ENCODE assay signal across 15 cellular contexts in the genomic region with DNA sequence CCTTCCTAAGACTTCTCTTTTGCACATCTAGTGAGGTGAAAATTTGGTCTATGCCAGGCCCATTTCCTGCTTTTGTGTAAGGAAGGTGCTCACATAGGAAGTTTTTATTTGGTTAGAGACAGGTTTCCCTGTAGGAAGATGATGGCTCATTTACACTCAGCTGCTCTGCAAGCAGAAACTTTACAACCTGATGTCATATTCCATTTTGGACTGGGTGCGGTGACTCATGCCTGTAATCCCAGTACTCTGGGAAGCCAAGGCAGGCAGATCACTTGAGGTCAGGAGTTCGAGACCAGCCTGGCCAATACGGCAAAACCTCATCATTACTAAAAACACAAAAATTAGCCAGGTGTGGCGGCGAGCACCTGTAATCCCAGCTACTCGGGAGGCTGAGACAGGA. TPM values are rescaled to one million over a fixed set of nuclear protein-coding genes. Genes with fewer than 3 reads are reported as not detected.
A peak's percentile ranks its signal among the peaks of the same experiment; 100 is the strongest.
DNase-seq lines count a peak whose midpoint lies in the region; ATAC-seq, FAIRE-seq and TF ChIP-seq lines count a peak whose summit lies in the region.
"Had no signal": no experiment of that assay in that cellular context is flagged by ENCODE, and none has a peak within 500 bp of the region (broad histone marks: within the 10 kb centered on the region; RNA-seq: fewer than 3 reads in every experiment).

No MANE protein-coding gene starts in this region.

- peaks cover 47% of the 10 kb centered on the region for H3K4me1 Mint-ChIP-seq in activated CD8-positive, alpha-beta T cell treated with anti-CD3 and anti-CD28 coated beads for 36 hours (ENCODE audit: low read depth)
- peaks cover 25% of the 10 kb centered on the region for H3K4me1 Mint-ChIP-seq in activated CD8-positive, alpha-beta memory T cell treated with anti-CD3 and anti-CD28 coated beads, Interleukin-2, amount 10 ng/mL, durations not matched to agents 7 days and 5 days

- no peak for ATAC-seq in activated CD8-positive, alpha-beta T cell treated with anti-CD3 and anti-CD28 coated beads for 36 hours
- no peak for ATAC-seq in HG02798 (IDR thresholded peaks at IDR 0.05; ENCODE audit: poor library complexity, unreplicated experiment)
- ATAC-seq in activated CD8-positive, alpha-beta memory T cell treated with anti-CD3 and anti-CD28 coated beads, Interleukin-2, amount 10 ng/mL, durations not matched to agents 7 days and 5 days = no peak

- DNase-seq in A172 (ENCODE audit: low spot score) (peak; percentile 24), H54 (ENCODE audit: insufficient read length, low spot score) (no peak), iris pigment epithelial cell (ENCODE audit: low read depth) (peak; percentile 31), germinal center (ENCODE audit: low spot score) (no peak), D341Med (ENCODE audit: low spot score) (no peak)
- DNase-seq in activated CD8-positive, alpha-beta T cell treated with anti-CD3 and anti-CD28 coated beads for 36 hours = no peak
- DNase-seq in activated CD8-positive, alpha-beta memory T cell treated with anti-CD3 and anti-CD28 coated beads, Interleukin-2, amount 10 ng/mL, durations not matched to agents 7 days and 5 days = no peak
- DNase-seq: activated CD4-positive, alpha-beta memory T cell treated with anti-CD3 and anti-CD28 coated beads, Interleukin-2, amount 10 ng/mL, durations not matched to agents 7 days and 5 days; AML-193; H9; NCI-H1105; NCI-H524; stimulated activated CD4-positive, alpha-beta T cell treated with anti-CD3 and anti-CD28 coated beads, Interleukin-2, amount 100 ng/mL, for 48 hours had no signal

- no peak overlapping the region for H3K4me3 Mint-ChIP-seq in activated CD8-positive, alpha-beta T cell treated with anti-CD3 and anti-CD28 coated beads for 36 hours
- no peak overlapping the region for H3K4me3 Mint-ChIP-seq in activated CD8-positive, alpha-beta memory T cell treated with anti-CD3 and anti-CD28 coated beads, Interleukin-2, amount 10 ng/mL, durations not matched to agents 7 days and 5 days
- H3K4me3 Mint-ChIP-seq: activated CD4-positive, alpha-beta memory T cell treated with anti-CD3 and anti-CD28 coated beads, Interleukin-2, amount 10 ng/mL, durations not matched to agents 7 days and 5 days; central memory CD8-positive, alpha-beta T cell; H9 had no signal

- intact Hi-C loops in activated CD8-positive, alpha-beta T cell treated with anti-CD3 and anti-CD28 coated beads for 36 hours (cut with micrococcal nuclease) = no loop called here

- no peaks in the 10 kb centered on the region for H3K27me3 Mint-ChIP-seq in activated CD8-positive, alpha-beta T cell treated with anti-CD3 and anti-CD28 coated beads for 36 hours
- no peaks in the 10 kb centered on the region for H3K27me3 Mint-ChIP-seq in activated CD8-positive, alpha-beta memory T cell treated with anti-CD3 and anti-CD28 coated beads, Interleukin-2, amount 10 ng/mL, durations not matched to agents 7 days and 5 days
- H3K27me3 Mint-ChIP-seq: activated CD4-positive, alpha-beta memory T cell treated with anti-CD3 and anti-CD28 coated beads, Interleukin-2, amount 10 ng/mL, durations not matched to agents 7 days and 5 days; central memory CD8-positive, alpha-beta T cell had no signal

- CTCF ChIA-PET in activated CD8-positive, alpha-beta T cell treated with anti-CD3 and anti-CD28 coated beads for 36 hours (lab: Charles Lee) = interaction anchor here (1.3 to 6.2 kb wide), 5 partner anchors 9 to 313 kb away, joined by 3 to 83 read pairs (median 4); partner anchors contain the start of gene CASP10
- CTCF ChIA-PET in activated CD8-positive, alpha-beta memory T cell treated with anti-CD3 and anti-CD28 coated beads, Interleukin-2, amount 10 ng/mL, durations not matched to agents 7 days and 5 days (lab: Charles Lee) = interaction anchor here (1.5 kb wide), 1 partner anchor 13 kb away, joined by 8 read pairs; no protein-coding TSS in a partner anchor

- POLR2A ChIA-PET in activated CD8-positive, alpha-beta T cell treated with anti-CD3 and anti-CD28 coated beads for 36 hours (lab: Charles Lee) = interaction anchor here (0.6 to 1.7 kb wide), 6 partner anchors 9 to 36 kb away, joined by 3 to 8 read pairs (median 4); partner anchors contain the start of gene CASP10

- no peaks in the 10 kb centered on the region for H3K9me3 Mint-ChIP-seq in activated CD8-positive, alpha-beta T cell treated with anti-CD3 and anti-CD28 coated beads for 36 hours
- H3K9me3 Mint-ChIP-seq in activated CD8-positive, alpha-beta memory T cell treated with anti-CD3 and anti-CD28 coated beads, Interleukin-2, amount 10 ng/mL, durations not matched to agents 7 days and 5 days (ENCODE audit: low read depth) = no peaks in the 10 kb centered on the region
- H3K9me3 Mint-ChIP-seq: activated CD4-positive, alpha-beta memory T cell treated with anti-CD3 and anti-CD28 coated beads, Interleukin-2, amount 10 ng/mL, durations not matched to agents 7 days and 5 days; central memory CD8-positive, alpha-beta T cell had no signal

- FAIRE-seq in H54 (lab: Jason Lieb, UNC) = peak; percentile 36

- TF ChIP-seq CTCF in activated CD8-positive, alpha-beta T cell treated with anti-CD3 and anti-CD28 coated beads for 36 hours (IDR thresholded peaks at IDR 0.05) = no peak

- H3K36me3 Mint-ChIP-seq in activated CD8-positive, alpha-beta T cell treated with anti-CD3 and anti-CD28 coated beads for 36 hours (ENCODE audit: low read depth) = peaks cover 22% of the 10 kb centered on the region
- H3K36me3 Mint-ChIP-seq in activated CD8-positive, alpha-beta memory T cell treated with anti-CD3 and anti-CD28 coated beads, Interleukin-2, amount 10 ng/mL, durations not matched to agents 7 days and 5 days = peaks cover 34% of the 10 kb centered on the region

- TF ChIP-seq POLR2A in H54 (IDR thresholded peaks at IDR 0.05; ENCODE audit: low read depth, low read length) = no peak

- H3K27ac Mint-ChIP-seq in activated CD8-positive, alpha-beta T cell treated with anti-CD3 and anti-CD28 coated beads for 36 hours = peak overlapping the region; percentile 63
- H3K27ac Mint-ChIP-seq in activated CD8-positive, alpha-beta memory T cell treated with anti-CD3 and anti-CD28 coated beads, Interleukin-2, amount 10 ng/mL, durations not matched to agents 7 days and 5 days = no peak overlapping the region

RNA-seq across cellular contexts. Expression of gene CASP10, which starts 35.8 kb away (rescaled TPM):
- 3.2 and 3.9 TPM in 2 replicates for total RNA-seq in A172 (2014; rRNA removed; shearing (Covaris generic))
- 10 to 100 TPM; 18.3 to 22.6 TPM for total RNA-seq in activated CD8-positive, alpha-beta T cell treated with anti-CD3 and anti-CD28 coated beads for 36 hours
- total RNA-seq in activated CD8-positive, alpha-beta memory T cell treated with anti-CD3 and anti-CD28 coated beads, Interleukin-2, amount 10 ng/mL, durations not matched to agents 7 days and 5 days = 10 to 100 TPM; 26.6 to 37.4 TPM

RNA-seq across cellular contexts. Expression of gene CASP8, which starts 41.6 kb away (rescaled TPM):
- total RNA-seq in A172 (2014; rRNA removed; shearing (Covaris generic)) = 68.6 and 101 TPM in 2 replicates
- 10 to 100 TPM; 35.2 to 38.4 TPM for total RNA-seq in activated CD8-positive, alpha-beta T cell treated with anti-CD3 and anti-CD28 coated beads for 36 hours
- 10 to 100 TPM; 77.3 to 90.0 TPM for total RNA-seq in activated CD8-positive, alpha-beta memory T cell treated with anti-CD3 and anti-CD28 coated beads, Interleukin-2, amount 10 ng/mL, durations not matched to agents 7 days and 5 days

Comparison
In these comparisons a context has a peak if more than half of its experiments do, and no peak if none do; other contexts are left out.
1. DNase-seq: peak in A172 (single experiment) and iris pigment epithelial cell (single experiment); none in H54 (single experiment), activated CD8-positive, alpha-beta T cell treated with anti-CD3 and anti-CD28 coated beads for 36 hours (single experiment), germinal center (single experiment), D341Med (single experiment) and activated CD8-positive, alpha-beta memory T cell treated with anti-CD3 and anti-CD28 coated beads, Interleukin-2, amount 10 ng/mL, durations not matched to agents 7 days and 5 days (single experiment).